Comparison of ENCODE assay signal across 1 cellular context in the genomic region with DNA sequence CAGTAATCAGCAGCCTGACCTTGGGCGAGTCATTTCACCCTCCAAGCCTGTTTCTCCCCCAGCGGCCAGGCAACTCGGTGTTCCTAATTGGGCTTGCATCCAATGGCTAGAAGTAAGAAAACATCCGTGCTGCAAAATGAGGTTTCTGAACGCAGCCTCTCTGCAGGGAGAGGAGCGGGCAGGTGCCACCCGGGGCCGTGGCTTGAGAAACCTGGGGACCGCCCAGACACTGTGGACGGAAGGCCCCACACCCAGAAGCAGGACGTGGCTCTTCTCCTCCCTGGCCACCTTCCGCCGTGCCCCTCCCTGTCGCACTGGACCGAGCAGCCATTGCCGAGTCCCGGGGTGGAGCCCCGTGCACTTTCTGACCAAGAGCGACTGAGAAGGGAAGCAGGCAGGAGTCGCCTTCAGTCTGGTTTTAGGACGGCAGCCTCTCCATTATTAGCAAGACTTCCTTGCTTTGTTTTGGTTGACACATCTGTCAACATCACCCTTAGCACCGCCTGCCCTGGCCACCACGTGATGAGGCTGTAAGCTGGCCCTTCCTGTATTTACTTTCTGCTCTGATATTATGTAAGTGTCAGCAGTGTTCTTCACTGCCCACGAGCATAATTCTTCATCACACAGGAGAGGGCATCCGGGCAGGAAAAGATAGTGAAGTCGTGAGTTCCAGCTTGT.
TF ChIP-seq lines count a peak whose summit lies in the region.

No MANE protein-coding gene starts in this region.

TF ChIP-seq in HepG2, 621 proteins besides CTCF, POLR2A, EP300 and RAD21 (continued from another document):
- TF ChIP-seq, protein P1, sequence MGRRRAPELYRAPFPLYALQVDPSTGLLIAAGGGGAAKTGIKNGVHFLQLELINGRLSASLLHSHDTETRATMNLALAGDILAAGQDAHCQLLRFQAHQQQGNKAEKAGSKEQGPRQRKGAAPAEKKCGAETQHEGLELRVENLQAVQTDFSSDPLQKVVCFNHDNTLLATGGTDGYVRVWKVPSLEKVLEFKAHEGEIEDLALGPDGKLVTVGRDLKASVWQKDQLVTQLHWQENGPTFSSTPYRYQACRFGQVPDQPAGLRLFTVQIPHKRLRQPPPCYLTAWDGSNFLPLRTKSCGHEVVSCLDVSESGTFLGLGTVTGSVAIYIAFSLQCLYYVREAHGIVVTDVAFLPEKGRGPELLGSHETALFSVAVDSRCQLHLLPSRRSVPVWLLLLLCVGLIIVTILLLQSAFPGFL (CRISPR knock-in tag; IDR thresholded peaks at IDR 0.05): no peak
